Comparison of ENCODE assay signal across 1 cellular context in the genomic region with DNA sequence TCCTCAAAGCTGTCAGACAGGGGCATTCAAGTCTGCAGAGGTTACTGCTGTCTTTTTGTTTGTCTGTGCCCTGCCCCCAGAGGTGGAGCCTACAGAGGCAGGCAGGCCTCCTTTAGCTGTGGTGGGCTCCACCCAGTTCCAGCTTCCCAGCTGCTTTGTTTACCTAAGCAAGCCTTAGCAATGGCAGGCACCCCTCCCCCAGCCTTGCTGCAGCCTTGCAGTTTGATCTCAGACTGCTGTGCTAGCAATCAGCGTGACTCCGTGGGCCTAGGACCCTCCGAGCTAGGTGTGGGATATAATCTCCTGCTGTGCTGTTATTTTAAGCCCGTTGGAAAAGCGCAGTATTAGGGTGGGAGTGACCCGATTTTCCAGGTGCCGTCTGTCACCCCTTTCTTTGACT.
TF ChIP-seq lines count a peak whose summit lies in the region.

No MANE protein-coding gene starts in this region.

TF ChIP-seq in HepG2, 621 proteins besides CTCF, POLR2A, EP300 and RAD21:
- TF ChIP-seq, protein P1, sequence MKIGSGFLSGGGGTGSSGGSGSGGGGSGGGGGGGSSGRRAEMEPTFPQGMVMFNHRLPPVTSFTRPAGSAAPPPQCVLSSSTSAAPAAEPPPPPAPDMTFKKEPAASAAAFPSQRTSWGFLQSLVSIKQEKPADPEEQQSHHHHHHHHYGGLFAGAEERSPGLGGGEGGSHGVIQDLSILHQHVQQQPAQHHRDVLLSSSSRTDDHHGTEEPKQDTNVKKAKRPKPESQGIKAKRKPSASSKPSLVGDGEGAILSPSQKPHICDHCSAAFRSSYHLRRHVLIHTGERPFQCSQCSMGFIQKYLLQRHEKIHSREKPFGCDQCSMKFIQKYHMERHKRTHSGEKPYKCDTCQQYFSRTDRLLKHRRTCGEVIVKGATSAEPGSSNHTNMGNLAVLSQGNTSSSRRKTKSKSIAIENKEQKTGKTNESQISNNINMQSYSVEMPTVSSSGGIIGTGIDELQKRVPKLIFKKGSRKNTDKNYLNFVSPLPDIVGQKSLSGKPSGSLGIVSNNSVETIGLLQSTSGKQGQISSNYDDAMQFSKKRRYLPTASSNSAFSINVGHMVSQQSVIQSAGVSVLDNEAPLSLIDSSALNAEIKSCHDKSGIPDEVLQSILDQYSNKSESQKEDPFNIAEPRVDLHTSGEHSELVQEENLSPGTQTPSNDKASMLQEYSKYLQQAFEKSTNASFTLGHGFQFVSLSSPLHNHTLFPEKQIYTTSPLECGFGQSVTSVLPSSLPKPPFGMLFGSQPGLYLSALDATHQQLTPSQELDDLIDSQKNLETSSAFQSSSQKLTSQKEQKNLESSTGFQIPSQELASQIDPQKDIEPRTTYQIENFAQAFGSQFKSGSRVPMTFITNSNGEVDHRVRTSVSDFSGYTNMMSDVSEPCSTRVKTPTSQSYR (CRISPR knock-in tag; IDR thresholded peaks at IDR 0.05; ENCODE audit: borderline replicate concordance), result peak; percentile 52; the same call in 1 of the 2 replicates
